ENCODE assay signal across 23 cellular contexts in the genomic region with DNA sequence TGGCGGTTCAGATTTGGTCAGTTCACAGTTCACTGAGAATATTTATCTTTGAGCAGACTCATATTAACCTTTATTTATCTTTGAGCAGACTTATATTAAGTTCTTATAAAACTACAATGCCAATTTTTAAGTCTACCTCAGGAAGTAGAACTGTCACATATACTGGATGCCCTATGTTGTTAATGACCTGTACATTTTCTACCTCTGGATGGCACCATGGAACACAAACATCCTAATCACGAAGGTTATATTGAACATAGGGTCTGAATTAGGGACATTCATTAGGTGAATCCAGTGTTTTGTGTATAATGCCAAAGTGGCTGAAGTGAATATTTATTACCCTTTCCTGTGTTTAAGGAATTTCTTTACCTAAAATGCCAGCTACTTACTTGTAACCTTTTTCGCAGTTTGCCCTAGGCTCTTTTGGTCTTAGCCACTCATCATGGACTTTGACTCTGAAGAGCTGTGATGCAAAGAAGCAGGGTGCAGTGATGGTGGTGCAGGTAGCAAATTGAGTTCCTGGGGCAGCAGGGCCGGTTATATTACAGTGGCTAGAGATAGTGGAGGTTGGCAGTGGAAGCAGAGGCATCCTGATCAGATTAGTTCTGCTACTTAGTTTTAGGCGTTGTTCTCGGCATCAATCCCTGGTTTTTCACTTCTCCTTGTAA.
DNase-seq lines count a peak whose midpoint lies in the region; ATAC-seq, FAIRE-seq and TF ChIP-seq lines count a peak whose summit lies in the region.
"Had no signal": no experiment of that assay in that cellular context is flagged by ENCODE, and none has a peak within 500 bp of the region (broad histone marks: within the 10 kb centered on the region; RNA-seq: fewer than 3 reads in every experiment).

No MANE protein-coding gene starts in this region.

- no peak for ATAC-seq in T-helper 17 cell
- ATAC-seq: heart right ventricle, pancreas, sciatic nerve had no signal

- no peak overlapping the region for H3K27ac ChIP-seq in BLaER1
- H3K27ac ChIP-seq: heart right ventricle, pancreas had no signal

- DNase-seq in H54 (ENCODE audit: insufficient read length, low spot score) (no peak), T-helper 17 cell (no peak), nephron progenitor cell (no peak), medulla oblongata (ENCODE audit: extremely low spot score) (no peak), NCI-H510A treated with DMSO at 0.1 percent for 48 hours (lab: John Stamatoyannopoulos, UW) (no peak), NCI-H2171 treated with DMSO at 0.1 percent for 48 hours (lab: John Stamatoyannopoulos, UW) (no peak)
- DNase-seq in activated CD4-positive, alpha-beta T cell treated with anti-CD3 and anti-CD28 coated beads for 48 hours: no peak
- DNase-seq: activated CD4-positive, alpha-beta T cell treated with anti-CD3 and anti-CD28 coated beads, Interleukin-2, amount 50 U/mL, for 48 hours; activated gamma-delta T cell treated with Interleukin-2 at 50 U/mL for 16 hours; COR-L47; heart right ventricle; NCI-H146; NCI-H2171; NCI-H69; pancreas; SHP77; stimulated activated naive CD4-positive, alpha-beta T cell treated with Interleukin-2 at 50 U/mL for 16 hours; thyroid gland had no signal

- H3K4me1 ChIP-seq in BLaER1: peaks cover 32% of the 10 kb centered on the region

- H3K36me3 Mint-ChIP-seq in T-helper 17 cell (ENCODE audit: low read depth) (no peaks in the 10 kb centered on the region), nephron progenitor cell (ENCODE audit: low read depth) (peaks cover 7% of the 10 kb centered on the region)

- peaks cover 16% of the 10 kb centered on the region for H3K4me1 Mint-ChIP-seq in T-helper 17 cell
- H3K4me1 Mint-ChIP-seq in nephron progenitor cell: peaks cover 11% of the 10 kb centered on the region

- H3K27ac Mint-ChIP-seq in T-helper 17 cell (peak overlapping the region; percentile 41), nephron progenitor cell (peak overlapping the region; percentile 25)
- H3K27ac Mint-ChIP-seq: T-helper 1 cell treated with Interleukin-12 subunit alpha and Interleukin-12 subunit beta and Interleukin-4 antibody, amounts not matched to agents 30 μg/mL and 1 μg/mL, for 36 hours had no signal

- no peaks in the 10 kb centered on the region for H3K27me3 ChIP-seq in BLaER1
- H3K27me3 ChIP-seq: heart right ventricle, pancreas, thyroid gland had no signal

- H3K27me3 Mint-ChIP-seq in T-helper 17 cell (no peaks in the 10 kb centered on the region), nephron progenitor cell (ENCODE audit: low read depth, poor library complexity) (no peaks in the 10 kb centered on the region)

- H3K36me3 ChIP-seq in BLaER1: 0 out of 2 replicates have a peak, but pooled peaks cover 6% of the 10 kb centered on the region
- H3K36me3 ChIP-seq: heart right ventricle, pancreas, thyroid gland had no signal

- FAIRE-seq in H54 (lab: Jason Lieb, UNC): peak; percentile 70
- FAIRE-seq: bronchial epithelial cell, pancreas had no signal

- no peak overlapping the region for H3K4me3 ChIP-seq in BLaER1
- H3K4me3 ChIP-seq: heart right ventricle, lung, pancreas, thyroid gland had no signal

- H3K9me3 Mint-ChIP-seq in nephron progenitor cell: peaks cover 7% of the 10 kb centered on the region
- H3K9me3 Mint-ChIP-seq: T-helper 1 cell treated with Interleukin-12 subunit alpha and Interleukin-12 subunit beta and Interleukin-4 antibody, amounts not matched to agents 30 μg/mL and 1 μg/mL, for 36 hours had no signal

- H3K4me2 ChIP-seq in BLaER1: peak overlapping the region; percentile 47

- TF ChIP-seq POLR2A in H54 (IDR thresholded peaks at IDR 0.05; ENCODE audit: low read depth, low read length): no peak

- H4K20me1 ChIP-seq in BLaER1: no peaks in the 10 kb centered on the region

- no peaks in the 10 kb centered on the region for H3K9me3 ChIP-seq in BLaER1
- no peaks in the 10 kb centered on the region for H3K9me3 ChIP-seq in T-helper 17 cell (ENCODE audit: control insufficient read depth, low read length, poor library complexity, severe bottlenecking)
- H3K9me3 ChIP-seq: pancreas, thyroid gland had no signal

- no peak overlapping the region for H3K9ac ChIP-seq in BLaER1

- TF ChIP-seq CTCF in nephron progenitor cell (IDR thresholded peaks at IDR 0.05): no peak

- H3K4me3 Mint-ChIP-seq in T-helper 17 cell: no peak overlapping the region
- no peak overlapping the region for H3K4me3 Mint-ChIP-seq in nephron progenitor cell
- H3K4me3 Mint-ChIP-seq: T-helper 1 cell treated with Interleukin-12 subunit alpha and Interleukin-12 subunit beta and Interleukin-4 antibody, amounts not matched to agents 30 μg/mL and 1 μg/mL, for 36 hours had no signal
